28 cellular contexts compared by ENCODE assay signal in genomic region chr6:70073637-70074036, GRCh38.
"Had no signal": no experiment of that assay in that cellular context is flagged by ENCODE, and none has a peak within 500 bp of the region (broad histone marks: within the 10 kb centered on the region; RNA-seq: fewer than 3 reads in every experiment).

No MANE protein-coding gene starts in this region.

- FAIRE-seq: endometrium, endothelial cell of umbilical vein, frontal cortex had no signal

- H3K79me2 ChIP-seq: hepatocyte had no signal

- H3K36me3 ChIP-seq: colonic mucosa, esophagus muscularis mucosa, esophagus squamous epithelium, gastrocnemius medialis, gastroesophageal sphincter, heart left ventricle, heart right ventricle had no signal

- H3K4me3 ChIP-seq: colonic mucosa, coronary artery, dorsolateral prefrontal cortex, esophagus muscularis mucosa, esophagus squamous epithelium, gastrocnemius medialis, gastroesophageal sphincter, heart left ventricle, heart right ventricle, hepatocyte had no signal

- ATAC-seq: effector memory CD8-positive, alpha-beta T cell; esophagus mucosa; foreskin keratinocyte; gastrocnemius medialis; gastroesophageal sphincter; heart left ventricle; heart right ventricle had no signal

- H3K27me3 ChIP-seq: colonic mucosa, dorsolateral prefrontal cortex, esophagus muscularis mucosa, esophagus squamous epithelium, foreskin keratinocyte, gastrocnemius medialis, gastroesophageal sphincter, heart left ventricle, heart right ventricle, hepatocyte had no signal

- H2AFZ ChIP-seq: hepatocyte had no signal

- H3K4me2 ChIP-seq: hepatocyte had no signal

- DNase-seq: colonic mucosa; cortex of kidney; dermis blood vessel endothelial cell; dorsolateral prefrontal cortex; effector CD4-positive, alpha-beta T cell; effector CD8-positive, alpha-beta T cell; effector memory CD4-positive, alpha-beta T cell; effector memory CD8-positive, alpha-beta T cell; endodermal cell; erythroblast; esophagus squamous epithelium; foreskin fibroblast; foreskin keratinocyte; foreskin melanocyte; gastrocnemius medialis; glutamatergic neuron; head of caudate nucleus; heart left ventricle; heart right ventricle had no signal

- H3K9me3 ChIP-seq: colonic mucosa, esophagus muscularis mucosa, esophagus squamous epithelium, gastrocnemius medialis, gastroesophageal sphincter, heart left ventricle, heart right ventricle had no signal

- H3K27ac ChIP-seq: colonic mucosa, coronary artery, dorsolateral prefrontal cortex, epithelial cell of prostate, esophagus muscularis mucosa, esophagus squamous epithelium, foreskin keratinocyte, gastrocnemius medialis, gastroesophageal sphincter, heart left ventricle, heart right ventricle, hepatocyte had no signal

- H3K4me1 ChIP-seq: colonic mucosa, esophagus muscularis mucosa, esophagus squamous epithelium, foreskin keratinocyte, gastrocnemius medialis, gastroesophageal sphincter, heart left ventricle, heart right ventricle had no signal
